Comparison of ENCODE assay signal across 14 cellular contexts in genomic region chr17:76076100-76076764, GRCh38. TPM values are rescaled to one million over a fixed set of nuclear protein-coding genes. Genes with fewer than 3 reads are reported as not detected.
A peak's percentile ranks its signal among the peaks of the same experiment; 100 is the strongest.
DNase-seq lines count a peak whose midpoint lies in the region; ATAC-seq, FAIRE-seq and TF ChIP-seq lines count a peak whose summit lies in the region.
"Had no signal": no experiment of that assay in that cellular context is flagged by ENCODE, and none has a peak within 500 bp of the region (broad histone marks: within the 10 kb centered on the region; RNA-seq: fewer than 3 reads in every experiment).

No MANE protein-coding gene starts in this region.

- H2BK5ac ChIP-seq in H1 (ENCODE audit: low read depth, low read length) = no peak overlapping the region; the same call in 1 of the 2 replicates

- H3K36me3 Mint-ChIP-seq in IgD-negative memory B cell = peaks cover 1% of the 10 kb centered on the region
- H3K36me3 Mint-ChIP-seq: immature natural killer cell had no signal

- H3K36me3 ChIP-seq in SK-N-SH (replicated peaks in 1 of 2; ENCODE audit: control insufficient read depth in 1 of 2, insufficient read depth in 2 of 2, low read length in 1 of 2) (no peaks in the 10 kb centered on the region), H1 (ENCODE audit: control insufficient read depth in 2 of 4, insufficient read depth in 4 of 4, low read length in 3 of 4) (no peaks in the 10 kb centered on the region; a peak in 1 of 8 replicates), psoas muscle (ENCODE audit: insufficient read depth in 1 of 2, low read depth in 1 of 2) (no peaks in the 10 kb centered on the region), mucosa of descending colon (ENCODE audit: low read depth) (no peaks in the 10 kb centered on the region)
- H3K36me3 ChIP-seq: pancreas, tibial nerve had no signal

- DNase-seq in SK-N-SH (peak; percentile 64), H1 (ENCODE audit: low read depth in 1 of 2, low spot score in 2 of 2) (peak in 1 of 2 experiments; percentile 71), psoas muscle (no peak), mucosa of descending colon (no peak), GM10248 (ENCODE audit: extremely low spot score) (no peak)
- DNase-seq: MM.1S, SIG-M5 had no signal

- peaks cover 0 to 2% (median 0%) of the 10 kb centered on the region in 3 donors for H3K9me3 Mint-ChIP-seq in IgD-negative memory B cell
- H3K9me3 Mint-ChIP-seq: immature natural killer cell had no signal

- H3K27me3 ChIP-seq in SK-N-SH (ENCODE audit: insufficient read depth) = peaks cover 73% of the 10 kb centered on the region
- peaks cover 54 to 72% (median 68%) of the 10 kb centered on the region in 4 experiments for H3K27me3 ChIP-seq in H1 (replicated peaks in 1 of 4; ENCODE audit: control insufficient read depth in 3 of 4, extremely low read depth in 1 of 4, insufficient read depth in 3 of 4, low read length in 3 of 4)
- H3K27me3 ChIP-seq in psoas muscle (ENCODE audit: insufficient read depth in 3 of 3, low read length in 2 of 3) = peaks cover 0 to 60% (median 36%) of the 10 kb centered on the region in 3 donors

- H2BK15ac ChIP-seq in H1 (ENCODE audit: low read length) = peak overlapping the region; percentile 72; the same call in 1 of the 2 replicates

- no peak overlapping the region for H2AK5ac ChIP-seq in H1 (ENCODE audit: low read depth, low read length)

- intact Hi-C loops in psoas muscle (cut with DNase I) = no loop called here
- intact Hi-C loops in mucosa of descending colon (cut with DNase I, micrococcal nuclease) = no loop called here

- no peak overlapping the region for H2BK120ac ChIP-seq in H1 (replicated peaks; ENCODE audit: low read depth, low read length)

- H3K4me1 ChIP-seq in SK-N-SH (ENCODE audit: control insufficient read depth in 1 of 2, insufficient read depth in 2 of 2, low read depth in 1 of 2, low read length in 1 of 2) (peaks cover 0 to 41% of the 10 kb centered on the region in 2 experiments; a peak in 3 of 4 replicates), H1 (replicated peaks in 1 of 4; ENCODE audit: control insufficient read depth in 3 of 4, insufficient read depth in 4 of 4, low read length in 3 of 4) (peaks cover 0 to 51% (median 38%) of the 10 kb centered on the region in 4 experiments; a peak in 6 of 7 replicates), psoas muscle (peaks cover 31% of the 10 kb centered on the region), mucosa of descending colon (ENCODE audit: low read depth) (peaks cover 35% of the 10 kb centered on the region)

- ATAC-seq in SK-N-SH treated with all-trans-retinoic acid at 6 μM for 48 hours (no peak), psoas muscle (no peak), HG03432 (IDR thresholded peaks at IDR 0.05; ENCODE audit: unreplicated experiment) (no peak), mucosa of descending colon (no peak)
- ATAC-seq: pancreas had no signal

- H3K18ac ChIP-seq in H1 (ENCODE audit: extremely low read depth, low read length) = peak overlapping the region; percentile 53; the same call in 1 of the 2 replicates

- no peak for TF ChIP-seq EP300 in SK-N-SH (IDR thresholded peaks at IDR 0.05; ENCODE audit: borderline replicate concordance in 1 of 2, low read depth in 1 of 2, low read length in 1 of 2)
- TF ChIP-seq EP300 in H1 (IDR thresholded peaks at IDR 0.05; ENCODE audit: borderline replicate concordance in 1 of 2, low read depth in 2 of 2, low read length in 2 of 2) = no peak

- TF ChIP-seq CTCF in SK-N-SH (IDR thresholded peaks at IDR 0.05) (no peak), H1 (IDR thresholded peaks at IDR 0.05; ENCODE audit: control extremely low read depth in 1 of 3, insufficient read depth in 1 of 3, low read depth in 1 of 3, low read length in 3 of 3) (no peak), psoas muscle (IDR thresholded peaks at IDR 0.05) (no peak), mucosa of descending colon (IDR thresholded peaks at IDR 0.05) (no peak), GM10248 (IDR thresholded peaks at IDR 0.05; ENCODE audit: control extremely low read depth, extremely low read depth, low read depth, missing control alignments) (no peak)

- FAIRE-seq in H1 (lab: Jason Lieb, UNC) = no peak
- FAIRE-seq: A204.1, pancreas had no signal

- H3K27ac ChIP-seq in SK-N-SH (ENCODE audit: low read depth in 2 of 2, low read length in 1 of 2) (no peak overlapping the region), H1 (ENCODE audit: low read depth, low read length) (no peak overlapping the region), psoas muscle (no peak overlapping the region)
- H3K27ac ChIP-seq: pancreas, tibial nerve had no signal

- H4K20me1 ChIP-seq in SK-N-SH (ENCODE audit: insufficient read depth) (peaks cover 3% of the 10 kb centered on the region), H1 (replicated peaks in 1 of 2; ENCODE audit: control insufficient read depth in 1 of 2, insufficient read depth in 2 of 2, low read length in 2 of 2) (peaks cover 0 to 17% of the 10 kb centered on the region in 2 experiments)

- no peak overlapping the region for H4K5ac ChIP-seq in H1 (ENCODE audit: insufficient read length, low read depth, low read length)

- H3K27ac Mint-ChIP-seq in IgD-negative memory B cell = peak overlapping the region; percentile 92 to 98 (median 95)

- peaks cover 6% of the 10 kb centered on the region; the same call in 1 of the 2 replicates for H3K79me1 ChIP-seq in H1 (ENCODE audit: low read depth, low read length)

- TF ChIP-seq RAD21 in SK-N-SH (IDR thresholded peaks at IDR 0.05; ENCODE audit: low read length) (no peak), H1 (IDR thresholded peaks at IDR 0.05 in 1 of 2, conservative IDR thresholded peaks at IDR 0.05 in 1 of 2; ENCODE audit: low read depth in 2 of 2, low read length in 2 of 2) (no peak)

- no peak overlapping the region for H3K4ac ChIP-seq in H1 (replicated peaks; ENCODE audit: insufficient read length, low read depth, low read length)

- no peak overlapping the region for H3K9ac ChIP-seq in SK-N-SH
- peak overlapping the region in 1 of 4 experiments; percentile 13; a peak in 2 of 7 replicates for H3K9ac ChIP-seq in H1 (replicated peaks in 1 of 4; ENCODE audit: extremely low read depth in 1 of 4, low read depth in 3 of 4, low read length in 3 of 4)

- no peak overlapping the region for H2BK20ac ChIP-seq in H1 (ENCODE audit: low read length)

- H3K4me3 Mint-ChIP-seq in IgD-negative memory B cell = peak overlapping the region; percentile 72 to 90 (median 82)

- 11% methylated on average over 41 of the region's 47 CpGs for WGBS in SK-N-SH (ENCODE audit: low lambda C conversion rate)
- whole genome bisulfite sequencing in H1 (ENCODE audit: extremely low coverage in 1 of 2, insufficient coverage in 1 of 2, insufficient read length in 1 of 2, insufficient replicate concordance in 2 of 2, low coverage in 1 of 2, low lambda C conversion rate in 2 of 2, missing lambda C conversion rate in 1 of 2), 2 experiments = 9% methylated on average over 47 of the region's 47 CpGs; no CpG with 5 or more reads in 1 of the 2 experiments
- 3 to 5% (median 4%) methylated on average over 41 to 47 of the region's 47 CpGs for WGBS in psoas muscle, 3 donors

- H3K23me2 ChIP-seq in H1 (ENCODE audit: low read depth, low read length) = peaks cover 31% of the 10 kb centered on the region

- H2AFZ ChIP-seq in SK-N-SH (ENCODE audit: low read depth) (no peak overlapping the region), H1 (ENCODE audit: low read length) (no peak overlapping the region)

- H4K8ac ChIP-seq in H1 (ENCODE audit: extremely low read depth, insufficient read depth, low read length) = peak overlapping the region; percentile 45; the same call in 1 of the 2 replicates

- no peak for TF ChIP-seq POLR2A in H1 (IDR thresholded peaks at IDR 0.05; ENCODE audit: control extremely low read depth in 1 of 2, low read depth in 2 of 2, low read length in 2 of 2)

- CTCF ChIA-PET in SK-N-SH (lab: Yijun Ruan, JAX) (interaction anchor here (1.0 to 7.8 kb wide), 6 partner anchors 13 to 203 kb away, joined by 3 to 64 read pairs (median 8); no protein-coding TSS in a partner anchor), H1 (lab: Charles Lee; ENCODE audit: partially characterized antibody) (interaction anchor here (0.7 to 7.6 kb wide), 16 partner anchors 7 to 212 kb away, joined by 3 to 36 read pairs (median 5); partner anchors contain the start of gene CDK3), GM10248 (lab: Yijun Ruan, JAX) (interaction anchor here (1.2 kb wide), 1 partner anchor 204 kb away, joined by 3 read pairs; no protein-coding TSS in a partner anchor)

- no peak overlapping the region for H3K14ac ChIP-seq in H1 (ENCODE audit: insufficient read length)

- peaks cover 19% of the 10 kb centered on the region for H3K79me2 ChIP-seq in SK-N-SH (ENCODE audit: insufficient read depth)
- H3K79me2 ChIP-seq in H1 (ENCODE audit: control insufficient read depth in 1 of 2, insufficient read depth in 2 of 2, low read length in 2 of 2) = peaks cover 3 to 9% of the 10 kb centered on the region in 2 experiments

- H3F3A ChIP-seq in SK-N-SH (replicated peaks; ENCODE audit: insufficient read depth) = peaks cover 12% of the 10 kb centered on the region

- H3K23ac ChIP-seq in H1 (ENCODE audit: insufficient read length) = no peak overlapping the region

- no peak overlapping the region for H3K56ac ChIP-seq in H1 (replicated peaks; ENCODE audit: insufficient read length, low read depth, low read length)

- H3K9me2 ChIP-seq in SK-N-SH = no peaks in the 10 kb centered on the region

- peaks cover 40% of the 10 kb centered on the region for H3K27me3 Mint-ChIP-seq in IgD-negative memory B cell

- H3K4me1 Mint-ChIP-seq in IgD-negative memory B cell = peaks cover 22 to 31% (median 27%) of the 10 kb centered on the region in 3 donors

- peak overlapping the region; percentile 46; the same call in 1 of the 2 replicates for H2BK12ac ChIP-seq in H1 (ENCODE audit: low read depth, low read length)

- peak overlapping the region; percentile 55; the same call in 1 of the 2 replicates for H3K4me2 ChIP-seq in SK-N-SH
- H3K4me2 ChIP-seq in H1 (ENCODE audit: insufficient read depth in 1 of 2, low read depth in 2 of 2, low read length in 2 of 2) = peak overlapping the region; percentile 77 to 79

- H4K91ac ChIP-seq in H1 (replicated peaks; ENCODE audit: insufficient read length, low read length) = no peak overlapping the region

- POLR2A ChIA-PET in SK-N-SH (lab: Yijun Ruan, JAX) (interaction anchor here (0.6 kb wide), 1 partner anchor 270 kb away, joined by 3 read pairs; no protein-coding TSS in a partner anchor), H1 (lab: Charles Lee; ENCODE audit: partially characterized antibody) (interaction anchor here (0.6 to 2.9 kb wide), 6 partner anchors 10 to 60 kb away, joined by 3 to 10 read pairs (median 6); partner anchors contain the start of gene EXOC7), GM10248 (lab: Yijun Ruan, JAX) (no interaction called here)

- H3K4me3 ChIP-seq in SK-N-SH (ENCODE audit: low read depth in 2 of 2, low read length in 1 of 2) = no peak overlapping the region
- H3K4me3 ChIP-seq in H1 (ENCODE audit: extremely low read depth in 1 of 4, insufficient read depth in 2 of 4, low read depth in 3 of 4, low read length in 4 of 4) = peak overlapping the region; percentile 2 to 60 (median 19); a peak in 7 of 8 replicates
- peak overlapping the region; percentile 21 for H3K4me3 ChIP-seq in psoas muscle
- no peak overlapping the region for H3K4me3 ChIP-seq in mucosa of descending colon
- H3K4me3 ChIP-seq: pancreas had no signal

- no peaks in the 10 kb centered on the region for H3K9me3 ChIP-seq in SK-N-SH
- H3K9me3 ChIP-seq in H1 (ENCODE audit: insufficient read depth in 2 of 2, low read depth in 1 of 2, low read length in 1 of 2) = no peaks in the 10 kb centered on the region
- H3K9me3 ChIP-seq in psoas muscle = no peaks in the 10 kb centered on the region
- no peaks in the 10 kb centered on the region for H3K9me3 ChIP-seq in mucosa of descending colon
- H3K9me3 ChIP-seq: pancreas, tibial nerve had no signal

RNA-seq across cellular contexts. Expression of gene GALR2, which starts 1.7 kb away (rescaled TPM):
- 0.05 and 0.08 TPM in 2 replicates for polyA plus RNA-seq in SK-N-SH (2012; rRNA removed)
- polyA plus RNA-seq in SK-N-SH (2012; cell fraction: cytosol; rRNA removed) = 0.03 TPM in 2 replicates
- 0.08 and 0.15 TPM in 2 replicates for polyA plus RNA-seq in SK-N-SH (2012; cell fraction: nucleus; rRNA removed)
- polyA plus RNA-seq in IgD-negative memory B cell = 0.21 TPM
- 0.86 and 1.0 TPM in 2 replicates for total RNA-seq in H1 (2021; fragmentation: NEBNext Ultra II Directional; extraction: Animal tissue kit (Norgen Biotek cat#: 25700))
- polyA plus RNA-seq in H1 (2011; rRNA removed) = 2.2 and 2.5 TPM in 2 replicates
- 1.1 TPM for polyA plus RNA-seq in H1 (2011; cell fraction: cytosol; rRNA removed)
- 1.3 TPM for polyA plus RNA-seq in H1 (2011; cell fraction: nucleus; rRNA removed)
- 0.43 to 0.55 TPM (median 0.53 TPM) in 3 of 4 replicates, not detected in the other for polyA plus RNA-seq in H1 (2012, experiment 1 of 2)
- 0.34 TPM for polyA plus RNA-seq in H1 (2012, experiment 2 of 2)
- polyA plus RNA-seq in H1 (2013, experiment 1 of 2) = 0.65 TPM
- polyA plus RNA-seq in H1 (2013, experiment 2 of 2) = 0.75 TPM
- polyA minus RNA-seq in H1 (2011; rRNA and poly(A)+ RNA removed) = not detected in 2 replicates
- polyA minus RNA-seq in H1 (2011; cell fraction: cytosol; rRNA and poly(A)+ RNA removed) = not detected
- polyA minus RNA-seq in H1 (2011; cell fraction: nucleus; rRNA and poly(A)+ RNA removed) = not detected
- under 1 TPM in 1 of 4 donors, not detected in 3; 0.22 TPM for total RNA-seq in psoas muscle
- polyA plus RNA-seq in psoas muscle = under 1 TPM; 0.05 to 0.16 (median 0.13) TPM
- total RNA-seq in mucosa of descending colon = 1 to 10 TPM in 1 of 3 donors, not detected in 2; 4.2 TPM
- total RNA-seq: tibial nerve had no signal

RNA-seq across cellular contexts. Expression of gene ZACN, which starts 2.8 kb away (rescaled TPM):
- polyA plus RNA-seq in SK-N-SH (2012; rRNA removed) (0.03 TPM in 1 of 2 replicates, not detected in the other), IgD-negative memory B cell (1.6 TPM), H1 (2011; rRNA removed) (not detected in 2 replicates), psoas muscle (1 to 10 TPM in 2 of 3 donors, under 1 TPM in 1; 0.98 to 1.6 (median 1.4) TPM)
- polyA plus RNA-seq in SK-N-SH (2012; cell fraction: cytosol; rRNA removed) = 0.01 TPM in 1 of 2 replicates, not detected in the other
- 0.12 and 0.26 TPM in 2 replicates for polyA plus RNA-seq in SK-N-SH (2012; cell fraction: nucleus; rRNA removed)
- 0.26 TPM in 1 of 2 replicates, not detected in the other for total RNA-seq in H1 (2021; fragmentation: NEBNext Ultra II Directional; extraction: Animal tissue kit (Norgen Biotek cat#: 25700))
- polyA plus RNA-seq in H1 (2011; cell fraction: cytosol; rRNA removed) = 0.03 TPM
- 0.33 TPM for polyA plus RNA-seq in H1 (2011; cell fraction: nucleus; rRNA removed)
- 9.6 to 20.9 TPM (median 19.9 TPM) in 4 replicates for polyA plus RNA-seq in H1 (2012, experiment 1 of 2)
- polyA plus RNA-seq in H1 (2012, experiment 2 of 2) = 16.5 TPM
- not detected for polyA plus RNA-seq in H1 (2013, experiment 1 of 2)
- not detected for polyA plus RNA-seq in H1 (2013, experiment 2 of 2)
- not detected in 2 replicates for polyA minus RNA-seq in H1 (2011; rRNA and poly(A)+ RNA removed)
- polyA minus RNA-seq in H1 (2011; cell fraction: cytosol; rRNA and poly(A)+ RNA removed) = not detected
- polyA minus RNA-seq in H1 (2011; cell fraction: nucleus; rRNA and poly(A)+ RNA removed) = 0.60 TPM
- total RNA-seq in psoas muscle (under 1 TPM in 1 of 4 donors, not detected in 3; 0.08 TPM), mucosa of descending colon (1 to 10 TPM in 1 of 3 donors, not detected in 2; 1.4 TPM)
- total RNA-seq: tibial nerve had no signal

RNA-seq across cellular contexts. Expression of gene SRP68, which starts 3.9 kb away (rescaled TPM):
- 76.8 and 81.4 TPM in 2 replicates for polyA plus RNA-seq in SK-N-SH (2012; rRNA removed)
- polyA plus RNA-seq in SK-N-SH (2012; cell fraction: cytosol; rRNA removed) = 74.4 and 76.2 TPM in 2 replicates
- 53.5 and 64.0 TPM in 2 replicates for polyA plus RNA-seq in SK-N-SH (2012; cell fraction: nucleus; rRNA removed)
- 58.7 TPM for polyA plus RNA-seq in IgD-negative memory B cell
- total RNA-seq in H1 (2021; fragmentation: NEBNext Ultra II Directional; extraction: Animal tissue kit (Norgen Biotek cat#: 25700)) = 83.5 and 84.6 TPM in 2 replicates
- polyA plus RNA-seq in H1 (2011; rRNA removed) = 50.0 and 57.7 TPM in 2 replicates
- 60.9 TPM for polyA plus RNA-seq in H1 (2011; cell fraction: cytosol; rRNA removed)
- polyA plus RNA-seq in H1 (2011; cell fraction: nucleus; rRNA removed) = 48.2 TPM
- polyA plus RNA-seq in H1 (2012, experiment 1 of 2) = 70.6 to 85.2 TPM (median 74.1 TPM) in 4 replicates
- 17.8 TPM for polyA plus RNA-seq in H1 (2012, experiment 2 of 2)
- 46.0 TPM for polyA plus RNA-seq in H1 (2013, experiment 1 of 2)
- polyA plus RNA-seq in H1 (2013, experiment 2 of 2) = 46.1 TPM
- 61.8 and 68.0 TPM in 2 replicates for polyA minus RNA-seq in H1 (2011; rRNA and poly(A)+ RNA removed)
- 37.0 TPM for polyA minus RNA-seq in H1 (2011; cell fraction: cytosol; rRNA and poly(A)+ RNA removed)
- 33.6 TPM for polyA minus RNA-seq in H1 (2011; cell fraction: nucleus; rRNA and poly(A)+ RNA removed)
- 100 to 1,000 TPM in 2 of 4 donors, 10 to 100 TPM in 2; 87.3 to 117 (median 104) TPM for total RNA-seq in psoas muscle
- polyA plus RNA-seq in psoas muscle = 100 to 1,000 TPM in 1 of 3 donors, 10 to 100 TPM in 2; 72.4 to 141 (median 88.8) TPM
- 10 to 100 TPM; 47.3 to 86.6 (median 53.0) TPM for total RNA-seq in mucosa of descending colon

RNA-seq across cellular contexts. Expression of gene EXOC7, which starts 27.4 kb away (rescaled TPM):
- polyA plus RNA-seq in SK-N-SH (2012; rRNA removed) (129 and 167 TPM in 2 replicates), IgD-negative memory B cell (52.7 TPM), H1 (2011; rRNA removed) (77.1 and 83.3 TPM in 2 replicates), psoas muscle (10 to 100 TPM; 26.3 to 51.6 (median 43.7) TPM)
- 58.5 and 83.4 TPM in 2 replicates for polyA plus RNA-seq in SK-N-SH (2012; cell fraction: cytosol; rRNA removed)
- 364 and 387 TPM in 2 replicates for polyA plus RNA-seq in SK-N-SH (2012; cell fraction: nucleus; rRNA removed)
- 92.6 and 95.3 TPM in 2 replicates for total RNA-seq in H1 (2021; fragmentation: NEBNext Ultra II Directional; extraction: Animal tissue kit (Norgen Biotek cat#: 25700))
- 73.6 TPM for polyA plus RNA-seq in H1 (2011; cell fraction: cytosol; rRNA removed)
- polyA plus RNA-seq in H1 (2011; cell fraction: nucleus; rRNA removed) = 231 TPM
- polyA plus RNA-seq in H1 (2012, experiment 1 of 2) = 53.1 to 105 TPM (median 63.0 TPM) in 4 replicates
- 42.5 TPM for polyA plus RNA-seq in H1 (2012, experiment 2 of 2)
- polyA plus RNA-seq in H1 (2013, experiment 1 of 2) = 44.0 TPM
- polyA plus RNA-seq in H1 (2013, experiment 2 of 2) = 43.4 TPM
- polyA minus RNA-seq in H1 (2011; rRNA and poly(A)+ RNA removed) = 129 and 130 TPM in 2 replicates
- polyA minus RNA-seq in H1 (2011; cell fraction: cytosol; rRNA and poly(A)+ RNA removed) = 56.7 TPM
- polyA minus RNA-seq in H1 (2011; cell fraction: nucleus; rRNA and poly(A)+ RNA removed) = 113 TPM
- total RNA-seq in psoas muscle (10 to 100 TPM; 56.0 to 61.0 (median 58.3) TPM), mucosa of descending colon (100 to 1,000 TPM in 2 of 3 donors, 10 to 100 TPM in 1; 91.0 to 145 (median 142) TPM)

RNA-seq across cellular contexts. Expression of gene EVPL, which starts 49.1 kb away (rescaled TPM):
- polyA plus RNA-seq in SK-N-SH (2012; rRNA removed) (0.15 and 0.23 TPM in 2 replicates), IgD-negative memory B cell (not detected), H1 (2011; rRNA removed) (0.20 and 0.35 TPM in 2 replicates), psoas muscle (under 1 TPM; 0.03 to 0.07 (median 0.05) TPM)
- 0.09 and 0.16 TPM in 2 replicates for polyA plus RNA-seq in SK-N-SH (2012; cell fraction: cytosol; rRNA removed)
- 0.26 and 0.42 TPM in 2 replicates for polyA plus RNA-seq in SK-N-SH (2012; cell fraction: nucleus; rRNA removed)
- 0.75 and 0.99 TPM in 2 replicates for total RNA-seq in H1 (2021; fragmentation: NEBNext Ultra II Directional; extraction: Animal tissue kit (Norgen Biotek cat#: 25700))
- 0.25 TPM for polyA plus RNA-seq in H1 (2011; cell fraction: cytosol; rRNA removed)
- polyA plus RNA-seq in H1 (2011; cell fraction: nucleus; rRNA removed) = 0.98 TPM
- polyA plus RNA-seq in H1 (2012, experiment 1 of 2) = 0.30 to 0.69 TPM (median 0.51 TPM) in 4 replicates
- 0.20 TPM for polyA plus RNA-seq in H1 (2012, experiment 2 of 2)
- polyA plus RNA-seq in H1 (2013, experiment 1 of 2) = 0.55 TPM
- 0.40 TPM for polyA plus RNA-seq in H1 (2013, experiment 2 of 2)
- polyA minus RNA-seq in H1 (2011; rRNA and poly(A)+ RNA removed) = 0.06 and 0.12 TPM in 2 replicates
- 0.88 TPM for polyA minus RNA-seq in H1 (2011; cell fraction: cytosol; rRNA and poly(A)+ RNA removed)
- 0.30 TPM for polyA minus RNA-seq in H1 (2011; cell fraction: nucleus; rRNA and poly(A)+ RNA removed)
- total RNA-seq in psoas muscle (under 1 TPM in 3 of 4 donors, not detected in 1; 0.16 to 0.36 (median 0.19) TPM), mucosa of descending colon (10 to 100 TPM; 13.3 to 22.6 (median 16.3) TPM)
- polyA plus RNA-seq: immature natural killer cell had no signal

Comparison
In these comparisons a context has a peak if more than half of its experiments do, and no peak if none do; other contexts are left out.
1. H3K4me3 ChIP-seq: peak in H1 (4 of 4) and psoas muscle (single experiment); none in SK-N-SH (0 of 2) and mucosa of descending colon (single experiment).